In genomic region chr17:78313735-78314648, GRCh38 we compare ENCODE assay signal across 8 cellular contexts. TPM values are rescaled to one million over a fixed set of nuclear protein-coding genes. Genes with fewer than 3 reads are reported as not detected.
DNase-seq lines count a peak whose midpoint lies in the region; ATAC-seq, FAIRE-seq and TF ChIP-seq lines count a peak whose summit lies in the region.

No MANE protein-coding gene starts in this region.

- H3K4ac ChIP-seq in trophoblast cell (ENCODE audit: low read depth, low read length): no peak overlapping the region

- no peak overlapping the region for H2AK5ac ChIP-seq in trophoblast cell (ENCODE audit: low read length)

- peaks cover 6% of the 10 kb centered on the region for H3K79me1 ChIP-seq in trophoblast cell (ENCODE audit: low read length)

- H3K79me2 ChIP-seq in trophoblast cell (ENCODE audit: control insufficient read depth, insufficient read depth, low read length, poor library complexity): no peaks in the 10 kb centered on the region

- peak; percentile 68 to 75 for ATAC-seq in upper lobe of left lung (ENCODE audit: low FRiP score in 2 of 2)
- no peak for ATAC-seq in GM19351 (IDR thresholded peaks at IDR 0.05; ENCODE audit: unreplicated experiment)

- no peak overlapping the region for H3K23ac ChIP-seq in trophoblast cell (ENCODE audit: low read length)

- FAIRE-seq in RCC 7860 (lab: Jason Lieb, UNC): no peak

- no CpG with 5 or more reads among the region's 80 CpGs for WGBS in trophoblast cell (ENCODE audit: extremely low coverage, insufficient coverage, insufficient read length)
- 5 to 8% methylated on average over 24 to 75 of the region's 80 CpGs for WGBS in upper lobe of left lung, 2 donors

- DNase-seq in ELR (ENCODE audit: low read depth) (peak; percentile 83), KBM-7 (peak; percentile 79), RCC 7860 (ENCODE audit: low spot score) (peak; percentile 69), activated gamma-delta T cell treated with Interleukin-2 at 50 U/mL for 16 hours (peak; percentile 52), germinal center (ENCODE audit: low spot score) (peak; percentile 80), trophoblast cell (peak; percentile 95), upper lobe of left lung (peak; percentile 92 to 96)

- H3K4me3 ChIP-seq in trophoblast cell (ENCODE audit: low read depth, low read length): peak overlapping the region; percentile 63
- peak overlapping the region; percentile 13 to 57 (median 48) for H3K4me3 ChIP-seq in upper lobe of left lung

- peak overlapping the region; percentile 73 for H4K8ac ChIP-seq in trophoblast cell (ENCODE audit: low read depth, low read length)

- H3K27me3 ChIP-seq in trophoblast cell (ENCODE audit: insufficient read depth, low read length) (no peaks in the 10 kb centered on the region), upper lobe of left lung (no peaks in the 10 kb centered on the region)

- H3K9me3 ChIP-seq in trophoblast cell (ENCODE audit: insufficient read depth, low read depth, low read length) (peaks cover 2% of the 10 kb centered on the region), upper lobe of left lung (no peaks in the 10 kb centered on the region)

- peak overlapping the region; percentile 39 for H2BK120ac ChIP-seq in trophoblast cell (ENCODE audit: insufficient read depth, low read length, poor library complexity)

- peak in 2 of 6 experiments; percentile 20 to 22 for TF ChIP-seq CTCF in upper lobe of left lung (IDR thresholded peaks at IDR 0.05)

- H3K4me2 ChIP-seq in trophoblast cell (ENCODE audit: low read length): peak overlapping the region; percentile 98

- peak overlapping the region; percentile 35 for H4K12ac ChIP-seq in trophoblast cell (ENCODE audit: low read depth, low read length)

- H3K4me1 ChIP-seq in trophoblast cell (ENCODE audit: control insufficient read depth in 1 of 2, insufficient read depth in 2 of 2, low read length in 2 of 2) (peaks cover 14 to 27% of the 10 kb centered on the region in 2 experiments), upper lobe of left lung (peaks cover 44 to 55% (median 49%) of the 10 kb centered on the region in 4 donors)

- H2BK5ac ChIP-seq in trophoblast cell (ENCODE audit: low read depth, low read length, poor library complexity): no peak overlapping the region

- no peak overlapping the region for H3K27ac ChIP-seq in trophoblast cell (ENCODE audit: low read depth, low read length)
- peak overlapping the region; percentile 80 to 88 (median 85) for H3K27ac ChIP-seq in upper lobe of left lung

- peak overlapping the region; percentile 56 for H2BK12ac ChIP-seq in trophoblast cell (ENCODE audit: low read length)

- TF ChIP-seq EP300 in upper lobe of left lung (IDR thresholded peaks at IDR 0.05): peak in 3 of 4 donors; percentile 5 to 97 (median 78)

- H3K14ac ChIP-seq in trophoblast cell (ENCODE audit: low read length): peak overlapping the region; percentile 1

- peak overlapping the region; percentile 84 for H2AFZ ChIP-seq in trophoblast cell (ENCODE audit: insufficient read depth, low read length, poor library complexity)

- H4K91ac ChIP-seq in trophoblast cell (ENCODE audit: low read depth, low read length): peak overlapping the region; percentile 78

- peak overlapping the region; percentile 14 for H3K9ac ChIP-seq in trophoblast cell (ENCODE audit: low read length)

- in situ Hi-C loops in KBM-7 (cut with MboI; ENCODE audit: low pct_unique_long_range_greater_than_20kb, low sequenced_read_pairs): no loop called here

- H3K18ac ChIP-seq in trophoblast cell (ENCODE audit: low read length): no peak overlapping the region

- H3K36me3 ChIP-seq in trophoblast cell (ENCODE audit: control insufficient read depth in 1 of 2, insufficient read depth in 2 of 2, low read length in 2 of 2): no peaks in the 10 kb centered on the region
- no peaks in the 10 kb centered on the region for H3K36me3 ChIP-seq in upper lobe of left lung

- TF ChIP-seq POLR2A in upper lobe of left lung (IDR thresholded peaks at IDR 0.05): peak in 1 of 4 donors; percentile 77

RNA-seq across cellular contexts. Expression of gene SOCS3, which starts 45.9 kb away (rescaled TPM):
- polyA plus RNA-seq in trophoblast cell (2013): 33.2 and 33.8 TPM in 2 replicates
- total RNA-seq in upper lobe of left lung: 100 to 1,000 TPM in 3 of 6 donors, 10 to 100 TPM in 3; 67.1 to 173 (median 114) TPM
